ENCODE assay signal across 24 cellular contexts in genomic region chr16:48271728-48272127, GRCh38. TPM values are rescaled to one million over a fixed set of nuclear protein-coding genes. Genes with fewer than 3 reads are reported as not detected.
DNase-seq lines count a peak whose midpoint lies in the region; ATAC-seq and TF ChIP-seq lines count a peak whose summit lies in the region.
"Had no signal": no experiment of that assay in that cellular context is flagged by ENCODE, and none has a peak within 500 bp of the region (broad histone marks: within the 10 kb centered on the region; RNA-seq: fewer than 3 reads in every experiment).

No MANE protein-coding gene starts in this region.

- H3K9me3 ChIP-seq in gastroesophageal sphincter (no peaks in the 10 kb centered on the region), suprapubic skin (no peaks in the 10 kb centered on the region)
- H3K9me3 ChIP-seq: BE2C, mucosa of descending colon had no signal

- H3K27me3 ChIP-seq in gastroesophageal sphincter (no peaks in the 10 kb centered on the region), suprapubic skin (no peaks in the 10 kb centered on the region)
- H3K27me3 ChIP-seq: BE2C had no signal

- intact Hi-C loops in activated naive CD4-positive, alpha-beta T cell treated with anti-CD3 and anti-CD28 coated beads for 36 hours (cut with micrococcal nuclease), result no loop called here

- H3K27me3 Mint-ChIP-seq in HFFc6 (ENCODE audit: insufficient read depth), result no peaks in the 10 kb centered on the region
- no peaks in the 10 kb centered on the region for H3K27me3 Mint-ChIP-seq in activated naive CD4-positive, alpha-beta T cell treated with anti-CD3 and anti-CD28 coated beads for 36 hours (ENCODE audit: low read depth)
- H3K27me3 Mint-ChIP-seq: IgD-negative memory B cell had no signal

- TF ChIP-seq POLR2A in gastroesophageal sphincter (IDR thresholded peaks at IDR 0.05) (no peak), suprapubic skin (IDR thresholded peaks at IDR 0.05) (no peak)

- in situ Hi-C loops in ACHN (cut with HindIII; ENCODE audit: low pct_ligation_motif_present, low pct_unique_long_range_greater_than_20kb, low sequenced_read_pairs), result no loop called here

- H3K36me3 ChIP-seq in gastroesophageal sphincter, result peaks cover 0 to 28% of the 10 kb centered on the region in 2 donors
- H3K36me3 ChIP-seq in suprapubic skin, result peaks cover 31% of the 10 kb centered on the region

- no peak overlapping the region for H3K27ac Mint-ChIP-seq in HFFc6
- no peak overlapping the region for H3K27ac Mint-ChIP-seq in activated naive CD4-positive, alpha-beta T cell treated with anti-CD3 and anti-CD28 coated beads for 36 hours

- H3K4me1 Mint-ChIP-seq in HFFc6 (ENCODE audit: low read depth), result peaks cover 13% of the 10 kb centered on the region
- H3K4me1 Mint-ChIP-seq in activated naive CD4-positive, alpha-beta T cell treated with anti-CD3 and anti-CD28 coated beads for 36 hours (ENCODE audit: low read depth), result peaks cover 4% of the 10 kb centered on the region

- no peak overlapping the region for H3K4me3 ChIP-seq in cardiac fibroblast (replicated peaks in 1 of 2; ENCODE audit: low read depth in 2 of 2, low read length in 2 of 2)
- no peak overlapping the region for H3K4me3 ChIP-seq in gastroesophageal sphincter
- H3K4me3 ChIP-seq in suprapubic skin, result no peak overlapping the region
- H3K4me3 ChIP-seq: mucosa of descending colon, SK-N-MC had no signal

- DNase-seq in HFFc6 (peak; percentile 5), cardiac fibroblast (ENCODE audit: low read depth in 2 of 2) (peak; percentile 25 to 49), substantia nigra (lab: John Stamatoyannopoulos, UW) (no peak), ACHN (no peak), suprapubic skin (ENCODE audit: low spot score in 2 of 2) (no peak)
- DNase-seq in activated effector memory CD4-positive, alpha-beta T cell treated with Interleukin-2 at 50 U/mL for 16 hours, result no peak
- no peak for DNase-seq in activated naive CD4-positive, alpha-beta T cell treated with anti-CD3 and anti-CD28 coated beads for 36 hours
- DNase-seq: activated CD4-positive, alpha-beta T cell treated with anti-CD3 and anti-CD28 coated beads for 48 hours; activated CD8-positive, alpha-beta memory T cell treated with anti-CD3 and anti-CD28 coated beads, Interleukin-2, amount 50 U/mL, for 48 hours; activated gamma-delta T cell treated with Interleukin-2 at 50 U/mL for 16 hours; BE2C; DMS 273 treated with DMSO at 0.1 percent for 48 hours; GF-D8; GOT3; mucosa of descending colon; MV-4-11; NCI-H1930; NCI-H524; stimulated activated CD4-positive, alpha-beta T cell treated with anti-CD3 and anti-CD28 coated beads, Interleukin-2, amount 100 ng/mL, for 24 hours; T1000 had no signal

- peaks cover 0 to 54% (median 6%) of the 10 kb centered on the region in 3 donors for H3K4me1 ChIP-seq in gastroesophageal sphincter
- peaks cover 4% of the 10 kb centered on the region for H3K4me1 ChIP-seq in suprapubic skin
- H3K4me1 ChIP-seq: BE2C had no signal

- H3K27ac ChIP-seq in gastroesophageal sphincter (peak overlapping the region in 3 of 4 donors; percentile 3 to 36 (median 20)), substantia nigra (ENCODE audit: low read depth, low read length, poor library complexity, severe bottlenecking) (peak overlapping the region; percentile 10), suprapubic skin (no peak overlapping the region)
- H3K27ac ChIP-seq: SK-N-MC had no signal

- no peak overlapping the region for H3K4me3 Mint-ChIP-seq in HFFc6
- no peak overlapping the region for H3K4me3 Mint-ChIP-seq in activated naive CD4-positive, alpha-beta T cell treated with anti-CD3 and anti-CD28 coated beads for 36 hours
- H3K4me3 Mint-ChIP-seq: IgD-negative memory B cell had no signal

- 46 to 48% methylated on average over 5 of the region's 5 CpGs for WGBS in gastroesophageal sphincter (ENCODE audit: low coverage in 1 of 2), 2 donors
- 76% methylated on average over 5 of the region's 5 CpGs for WGBS in suprapubic skin

- CTCF ChIA-PET in activated naive CD4-positive, alpha-beta T cell treated with anti-CD3 and anti-CD28 coated beads for 36 hours (lab: Charles Lee), result interaction anchor here (0.6 to 0.8 kb wide), 2 partner anchors 17 to 351 kb away, joined by 3 read pairs; no protein-coding TSS in a partner anchor

- TF ChIP-seq EP300 in gastroesophageal sphincter (IDR thresholded peaks at IDR 0.05), result no peak
- no peak for TF ChIP-seq EP300 in suprapubic skin (IDR thresholded peaks at IDR 0.05)

- H3K36me3 Mint-ChIP-seq in HFFc6 (ENCODE audit: low read depth), result peaks cover 4% of the 10 kb centered on the region
- peaks cover 4% of the 10 kb centered on the region for H3K36me3 Mint-ChIP-seq in activated naive CD4-positive, alpha-beta T cell treated with anti-CD3 and anti-CD28 coated beads for 36 hours (ENCODE audit: low read depth)

- H3K9me3 Mint-ChIP-seq in HFFc6, result no peaks in the 10 kb centered on the region
- no peaks in the 10 kb centered on the region for H3K9me3 Mint-ChIP-seq in activated naive CD4-positive, alpha-beta T cell treated with anti-CD3 and anti-CD28 coated beads for 36 hours
- H3K9me3 Mint-ChIP-seq: IgD-negative memory B cell had no signal

- TF ChIP-seq CTCF in HFFc6 (IDR thresholded peaks at IDR 0.05) (peak; percentile 31), cardiac fibroblast (IDR thresholded peaks at IDR 0.05; ENCODE audit: low read depth, low read length) (no peak), gastroesophageal sphincter (IDR thresholded peaks at IDR 0.05) (peak in 2 of 4 experiments; percentile 7 to 41), suprapubic skin (IDR thresholded peaks at IDR 0.05) (no peak)

- no peak for ATAC-seq in gastroesophageal sphincter
- ATAC-seq: esophagus mucosa, mucosa of descending colon had no signal

RNA-seq across cellular contexts. Expression of gene ABCC11, which starts 24.4 kb away (rescaled TPM):
- under 1 TPM in 3 of 6 experiments, not detected in 3; 0.05 to 0.26 (median 0.12) TPM for total RNA-seq in HFFc6 (2021; fragmentation: NEBNext Ultra II Directional; extraction: Animal tissue kit (Norgen Biotek cat#: 25700))
- not detected for total RNA-seq in gastroesophageal sphincter
- total RNA-seq in suprapubic skin, result 1 to 10 TPM in 1 of 4 donors, under 1 TPM in 3; 0.13 to 1.4 (median 0.36) TPM
- under 1 TPM; 0.15 to 0.24 TPM for total RNA-seq in activated naive CD4-positive, alpha-beta T cell treated with anti-CD3 and anti-CD28 coated beads for 36 hours

RNA-seq across cellular contexts. Expression of gene LONP2, which starts 27.6 kb away (rescaled TPM):
- total RNA-seq in HFFc6 (2021; fragmentation: NEBNext Ultra II Directional; extraction: Animal tissue kit (Norgen Biotek cat#: 25700)), result 10 to 100 TPM; 64.3 to 80.1 (median 72.8) TPM
- 10 to 100 TPM; 61.5 to 83.7 (median 72.3) TPM for total RNA-seq in gastroesophageal sphincter
- 10 to 100 TPM; 39.6 to 97.9 (median 52.8) TPM for total RNA-seq in suprapubic skin
- total RNA-seq in activated naive CD4-positive, alpha-beta T cell treated with anti-CD3 and anti-CD28 coated beads for 36 hours, result 10 to 100 TPM; 49.9 to 53.9 TPM

Comparison
In these comparisons a context has a peak if more than half of its experiments do, and no peak if none do; other contexts are left out.
1. DNase-seq: peak in HFFc6 (single experiment) and cardiac fibroblast (2 of 2); none in substantia nigra (0 of 49), ACHN (single experiment), suprapubic skin (0 of 2), activated effector memory CD4-positive, alpha-beta T cell treated with Interleukin-2 at 50 U/mL for 16 hours (single experiment) and activated naive CD4-positive, alpha-beta T cell treated with anti-CD3 and anti-CD28 coated beads for 36 hours (single experiment).